ENCODE assay signal across 16 cellular contexts in the genomic region with DNA sequence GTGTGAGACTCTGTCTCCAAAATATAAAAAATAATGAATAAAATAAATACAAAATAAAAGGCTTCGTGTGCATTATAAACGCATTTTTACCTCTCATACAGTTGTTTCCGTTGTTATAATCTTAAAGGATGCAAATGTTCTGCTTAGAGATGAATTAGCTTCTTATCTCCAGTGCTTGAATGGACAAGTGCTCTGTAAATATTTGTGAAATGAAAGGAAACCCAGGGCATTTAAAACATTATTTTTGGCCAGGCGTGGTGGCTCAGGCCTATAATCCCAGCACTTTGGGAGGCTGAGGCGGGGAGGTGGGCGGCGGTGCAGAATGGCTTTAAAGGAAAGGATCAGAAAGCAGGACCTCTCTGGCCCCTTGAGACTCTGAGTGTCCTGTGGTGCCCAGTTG.
DNase-seq lines count a peak whose midpoint lies in the region; ATAC-seq and TF ChIP-seq lines count a peak whose summit lies in the region.
"Had no signal": no experiment of that assay in that cellular context is flagged by ENCODE, and none has a peak within 500 bp of the region (broad histone marks: within the 10 kb centered on the region; RNA-seq: fewer than 3 reads in every experiment).

No MANE protein-coding gene starts in this region.

- CTCF ChIA-PET in HEK293 (lab: Yijun Ruan, JAX), result no interaction called here

- DNase-seq in NCI-H146 (lab: John Stamatoyannopoulos, UW) (peak; percentile 4), NCI-H146 treated with DMSO at 0.1 percent for 48 hours (lab: John Stamatoyannopoulos, UW; ENCODE audit: unreplicated experiment) (no peak), mesothelial cell of epicardium (ENCODE audit: low spot score in 2 of 2, unreplicated experiment in 2 of 2) (no peak), thyroid gland (peak; percentile 29 to 34), HUDEP-2 (lab: John Stamatoyannopoulos, UW; ENCODE audit: unreplicated experiment in 76 of 76) (no peak)
- no peak for DNase-seq in stimulated activated naive CD4-positive, alpha-beta T cell treated with Interleukin-2 at 50 U/mL for 16 hours (lab: John Stamatoyannopoulos, UW)
- DNase-seq: ACHN; Calu3; CD4-positive, alpha-beta T cell; DMS 273 treated with DMSO at 0.1 percent for 48 hours; GM23248; IMR-90 had no signal

- H3K36me3 ChIP-seq in HEK293 (ENCODE audit: control insufficient read depth in 2 of 2, insufficient read depth in 1 of 2, low read length in 2 of 2) (peaks cover 0 to 4% of the 10 kb centered on the region in 2 experiments; a peak in 2 of 3 replicates), thyroid gland (no peaks in the 10 kb centered on the region)

- TF ChIP-seq CTCF in HEK293 (tag by site-specific recombination; IDR thresholded peaks at IDR 0.05), result no peak
- no peak for TF ChIP-seq CTCF in mesothelial cell of epicardium (IDR thresholded peaks at IDR 0.05; ENCODE audit: unreplicated experiment)
- no peak for TF ChIP-seq CTCF in thyroid gland (IDR thresholded peaks at IDR 0.05)

- TF ChIP-seq POLR2A in thyroid gland (IDR thresholded peaks at IDR 0.05), result no peak

- H3K4me3 ChIP-seq in HEK293 (ENCODE audit: low read depth, low read length) (no peak overlapping the region), thyroid gland (replicated peaks in 1 of 3) (no peak overlapping the region)
- H3K4me3 ChIP-seq: BLaER1 treated with 17β-estradiol and CSF1 and Interleukin-3, amounts not matched to agents 10 nM and 100 nM; GM23248 had no signal

- H3K4me1 Mint-ChIP-seq in mesothelial cell of epicardium, result peaks cover 9% of the 10 kb centered on the region
- no peaks in the 10 kb centered on the region for H3K4me1 Mint-ChIP-seq in activated T-helper 17 cell treated with anti-CD3 and anti-CD28 coated beads, Interleukin-2, amount 50 U/mL, for 72 hours

- no peak overlapping the region for H3K27ac ChIP-seq in HEK293 (ENCODE audit: extremely low read depth, low read depth, low read length)
- H3K27ac ChIP-seq in thyroid gland, result no peak overlapping the region
- H3K27ac ChIP-seq: BLaER1 treated with 17β-estradiol and CSF1 and Interleukin-3, amounts not matched to agents 10 nM and 100 nM; GM23248 had no signal

- H3K27ac Mint-ChIP-seq in mesothelial cell of epicardium, result peak overlapping the region; percentile 56
- H3K27ac Mint-ChIP-seq in activated T-helper 17 cell treated with anti-CD3 and anti-CD28 coated beads, Interleukin-2, amount 50 U/mL, for 72 hours, result no peak overlapping the region
- H3K27ac Mint-ChIP-seq: CD4-positive, alpha-beta T cell had no signal

- H3K36me3 Mint-ChIP-seq in mesothelial cell of epicardium, result peaks cover 30% of the 10 kb centered on the region
- no peaks in the 10 kb centered on the region for H3K36me3 Mint-ChIP-seq in activated T-helper 17 cell treated with anti-CD3 and anti-CD28 coated beads, Interleukin-2, amount 50 U/mL, for 72 hours (ENCODE audit: low read depth)

- POLR2A ChIA-PET in HEK293 (lab: Yijun Ruan, JAX), result no interaction called here

- H3K9me3 ChIP-seq in HEK293 (ENCODE audit: control insufficient read depth, insufficient read depth, low read depth, low read length), result no peaks in the 10 kb centered on the region
- no peaks in the 10 kb centered on the region for H3K9me3 ChIP-seq in thyroid gland

- H3K4me1 ChIP-seq in HEK293 (ENCODE audit: control insufficient read depth, insufficient read depth, low read length) (no peaks in the 10 kb centered on the region), thyroid gland (peaks cover 0 to 10% of the 10 kb centered on the region in 2 donors)
- H3K4me1 ChIP-seq: BLaER1 treated with 17β-estradiol and CSF1 and Interleukin-3, amounts not matched to agents 10 nM and 100 nM had no signal

- H3K27me3 Mint-ChIP-seq in mesothelial cell of epicardium (ENCODE audit: low read depth), result no peaks in the 10 kb centered on the region
- peaks cover 3% of the 10 kb centered on the region for H3K27me3 Mint-ChIP-seq in activated T-helper 17 cell treated with anti-CD3 and anti-CD28 coated beads, Interleukin-2, amount 50 U/mL, for 72 hours

- no peak for ATAC-seq in activated T-helper 17 cell treated with anti-CD3 and anti-CD28 coated beads, Interleukin-2, amount 50 U/mL, for 72 hours (replicated peaks)
- ATAC-seq: HCT116 had no signal

- WGBS in thyroid gland, 2 donors, result 51 to 61% methylated on average over 7 of the region's 7 CpGs

- no peak overlapping the region for H3K4me3 Mint-ChIP-seq in mesothelial cell of epicardium
- no peak overlapping the region for H3K4me3 Mint-ChIP-seq in activated T-helper 17 cell treated with anti-CD3 and anti-CD28 coated beads, Interleukin-2, amount 50 U/mL, for 72 hours
- H3K4me3 Mint-ChIP-seq: CD4-positive, alpha-beta T cell had no signal

- intact Hi-C loops in thyroid gland (cut with DNase I), result no loop called here

- H3K9me3 Mint-ChIP-seq in mesothelial cell of epicardium, result no peaks in the 10 kb centered on the region
- H3K9me3 Mint-ChIP-seq in activated T-helper 17 cell treated with anti-CD3 and anti-CD28 coated beads, Interleukin-2, amount 50 U/mL, for 72 hours, result no peaks in the 10 kb centered on the region
- H3K9me3 Mint-ChIP-seq: CD4-positive, alpha-beta T cell had no signal

- H3K27me3 ChIP-seq in thyroid gland, result no peaks in the 10 kb centered on the region
- H3K27me3 ChIP-seq: BLaER1 treated with 17β-estradiol and CSF1 and Interleukin-3, amounts not matched to agents 10 nM and 100 nM had no signal

TF ChIP-seq in HEK293, 187 proteins besides CTCF, POLR2A, EP300 and RAD21:
- TF ChIP-seq ZNF146 (tag by site-specific recombination; IDR thresholded peaks at IDR 0.05) (no peak), KLF1 (tag by site-specific recombination; IDR thresholded peaks at IDR 0.05) (0 out of 2 replicates have a peak, but pooled peaks have one; percentile 21), BCL11B (tag by site-specific recombination; IDR thresholded peaks at IDR 0.05; ENCODE audit: low read depth) (no peak), GFI1B (tag by site-specific recombination; IDR thresholded peaks at IDR 0.05) (no peak)

Comparison
In these comparisons a context has a peak if more than half of its experiments do, and no peak if none do; other contexts are left out.
1. DNase-seq: peak in NCI-H146 (single experiment) and thyroid gland (2 of 2); none in NCI-H146 treated with DMSO at 0.1 percent for 48 hours (single experiment), mesothelial cell of epicardium (0 of 2), stimulated activated naive CD4-positive, alpha-beta T cell treated with Interleukin-2 at 50 U/mL for 16 hours (single experiment) and HUDEP-2 (0 of 76).